Comparison of ENCODE assay signal across 8 cellular contexts in genomic region chr16:58128721-58129096, GRCh38. TPM values are rescaled to one million over a fixed set of nuclear protein-coding genes. Genes with fewer than 3 reads are reported as not detected.
DNase-seq lines count a peak whose midpoint lies in the region; ATAC-seq and TF ChIP-seq lines count a peak whose summit lies in the region.

No MANE protein-coding gene starts in this region.

- WGBS in gastroesophageal sphincter (ENCODE audit: low coverage in 1 of 2), 2 donors: 0% methylated on average over 2 of the region's 25 CpGs; no CpG with 5 or more reads in 1 of the 2 donors
- WGBS in prostate gland: under 1% methylated on average over 20 of the region's 25 CpGs

- ATAC-seq in activated T-cell treated with anti-CD3 and anti-CD28 coated beads, Interleukin-2, amount 50 U/mL, for 4 hours: peak; percentile 9 to 10
- ATAC-seq in HG03103 (IDR thresholded peaks at IDR 0.05; ENCODE audit: low read depth, unreplicated experiment) (peak; percentile 3), gastroesophageal sphincter (no peak)

- TF ChIP-seq POLR2A in gastroesophageal sphincter (IDR thresholded peaks at IDR 0.05) (no peak), prostate gland (IDR thresholded peaks at IDR 0.05) (no peak)

- no peaks in the 10 kb centered on the region for H3K9me3 Mint-ChIP-seq in activated T-cell treated with anti-CD3 and anti-CD28 coated beads, Interleukin-2, amount 50 U/mL, for 4 hours

- H3K4me1 ChIP-seq in gastroesophageal sphincter: peaks cover 0 to 48% (median 12%) of the 10 kb centered on the region in 3 donors
- peaks cover 18% of the 10 kb centered on the region for H3K4me1 ChIP-seq in prostate gland (replicated peaks)

- no peaks in the 10 kb centered on the region for H3K36me3 ChIP-seq in gastroesophageal sphincter
- H3K36me3 ChIP-seq in prostate gland: no peaks in the 10 kb centered on the region

- no peak for TF ChIP-seq CTCF in gastroesophageal sphincter (IDR thresholded peaks at IDR 0.05)
- no peak for TF ChIP-seq CTCF in prostate gland (IDR thresholded peaks at IDR 0.05)

- H3K4me3 ChIP-seq in gastroesophageal sphincter (peak overlapping the region; percentile 87 to 98), prostate gland (peak overlapping the region; percentile 87 to 88)

- peak; percentile 6 for DNase-seq in activated T-cell treated with anti-CD3 and anti-CD28 coated beads, Interleukin-2, amount 50 U/mL, for 4 hours
- DNase-seq in activated T-cell treated with anti-CD3 and anti-CD28 coated beads for 4 hours (no peak), prostate gland (ENCODE audit: low spot score) (no peak), epidermal melanocyte (ENCODE audit: insufficient read length, low spot score) (no peak), OCI-M2 (lab: John Stamatoyannopoulos, UW; ENCODE audit: unreplicated experiment) (no peak)
- DNase-seq in activated CD4-positive, alpha-beta T cell treated with anti-CD3 and anti-CD28 coated beads, Interleukin-2, amount 50 U/mL, for 1 hour: peak; percentile 22

- intact Hi-C loops in prostate gland (cut with DNase I): loop anchor here (5.0 to 10.0 kb wide), 2 partner anchors 106 to 224 kb away; no protein-coding TSS in a partner anchor

- H3K27ac ChIP-seq in gastroesophageal sphincter (peak overlapping the region; percentile 80 to 91 (median 90)), prostate gland (peak overlapping the region; percentile 80 to 89)

- H3K27me3 Mint-ChIP-seq in activated T-cell treated with anti-CD3 and anti-CD28 coated beads, Interleukin-2, amount 50 U/mL, for 4 hours (ENCODE audit: low read depth): no peaks in the 10 kb centered on the region

- H3K27me3 ChIP-seq in gastroesophageal sphincter (no peaks in the 10 kb centered on the region), prostate gland (replicated peaks; ENCODE audit: insufficient read depth) (no peaks in the 10 kb centered on the region)

- H3K36me3 Mint-ChIP-seq in activated T-cell treated with anti-CD3 and anti-CD28 coated beads, Interleukin-2, amount 50 U/mL, for 4 hours (ENCODE audit: insufficient read depth): no peaks in the 10 kb centered on the region

- no peak for TF ChIP-seq EP300 in gastroesophageal sphincter (IDR thresholded peaks at IDR 0.05)

- H3K9me3 ChIP-seq in gastroesophageal sphincter (peaks cover 0 to 5% (median 0%) of the 10 kb centered on the region in 3 donors), prostate gland (no peaks in the 10 kb centered on the region)

- H3K4me3 Mint-ChIP-seq in activated T-cell treated with anti-CD3 and anti-CD28 coated beads, Interleukin-2, amount 50 U/mL, for 4 hours: peak overlapping the region; percentile 83

- peaks cover 48% of the 10 kb centered on the region for H3K4me1 Mint-ChIP-seq in activated T-cell treated with anti-CD3 and anti-CD28 coated beads, Interleukin-2, amount 50 U/mL, for 4 hours (ENCODE audit: low read depth)

RNA-seq across cellular contexts. Expression of gene CFAP20, which starts 0.5 kb away (rescaled TPM):
- 10 to 100 TPM; 60.6 to 77.5 (median 65.3) TPM for total RNA-seq in activated T-cell treated with anti-CD3 and anti-CD28 coated beads, Interleukin-2, amount 50 U/mL, for 4 hours
- total RNA-seq in gastroesophageal sphincter (10 to 100 TPM; 14.8 to 48.3 (median 25.7) TPM), prostate gland (10 to 100 TPM; 27.2 to 77.7 TPM)

Comparison
In these comparisons a context has a peak if more than half of its experiments do, and no peak if none do; other contexts are left out.
1. DNase-seq: peak in activated T-cell treated with anti-CD3 and anti-CD28 coated beads, Interleukin-2, amount 50 U/mL, for 4 hours (single experiment) and activated CD4-positive, alpha-beta T cell treated with anti-CD3 and anti-CD28 coated beads, Interleukin-2, amount 50 U/mL, for 1 hour (single experiment); none in activated T-cell treated with anti-CD3 and anti-CD28 coated beads for 4 hours (single experiment), prostate gland (single experiment), epidermal melanocyte (single experiment) and OCI-M2 (single experiment).